25 cellular contexts compared by ENCODE assay signal in genomic region chr10:57018452-57018851, GRCh38.
A peak's percentile ranks its signal among the peaks of the same experiment; 100 is the strongest.
DNase-seq lines count a peak whose midpoint lies in the region; ATAC-seq and TF ChIP-seq lines count a peak whose summit lies in the region.
"Had no signal": no experiment of that assay in that cellular context is flagged by ENCODE, and none has a peak within 500 bp of the region (broad histone marks: within the 10 kb centered on the region; RNA-seq: fewer than 3 reads in every experiment).

No MANE protein-coding gene starts in this region.

- peaks cover 16% of the 10 kb centered on the region for H3K9me3 Mint-ChIP-seq in WTC11

- peaks cover 37% of the 10 kb centered on the region for H3K4me1 Mint-ChIP-seq in WTC11

- H3K14ac ChIP-seq in mesenchymal stem cell (ENCODE audit: low read length in 2 of 2) = no peak overlapping the region

- DNase-seq in COLO829 (ENCODE audit: low spot score) (peak; percentile 51), WTC11 (ENCODE audit: low spot score) (no peak), HuH-7.5 (ENCODE audit: low spot score) (no peak), vagina (ENCODE audit: extremely low spot score in 2 of 2) (no peak), mesenchymal stem cell (no peak), ACHN (no peak)
- DNase-seq: 8988T; AML-193; C1 segment of cervical spinal cord; Calu3; CD8-positive, alpha-beta T cell; DMS53; EL; GM23248; MM.1S; NCI-H1092 treated with DMSO at 0.1 percent for 48 hours; NCI-H1694; NCI-H2081; NCI-H2171; NCI-H524 treated with DMSO at 0.1 percent for 48 hours; SW 1271 had no signal

- peaks cover 11% of the 10 kb centered on the region; the same call in 1 of the 2 replicates for H3K9me3 ChIP-seq in HUES48 (ENCODE audit: control insufficient read depth, insufficient read depth, low read length)
- H3K9me3 ChIP-seq in iPS-18a (ENCODE audit: control insufficient read depth, low read depth, low read length) = no peaks in the 10 kb centered on the region
- H3K9me3 ChIP-seq in vagina = no peaks in the 10 kb centered on the region
- H3K9me3 ChIP-seq in mesenchymal stem cell (ENCODE audit: control insufficient read depth, low read length) = peaks cover 10% of the 10 kb centered on the region

- H3K4me3 ChIP-seq in HUES48 (ENCODE audit: low read depth, low read length) (peak overlapping the region; percentile 39; the same call in 1 of the 2 replicates), iPS-18a (ENCODE audit: low read length) (no peak overlapping the region), vagina (no peak overlapping the region), mesenchymal stem cell (ENCODE audit: insufficient read depth in 1 of 2, low read depth in 1 of 2, low read length in 2 of 2) (no peak overlapping the region)
- H3K4me3 ChIP-seq: GM23248, K562 had no signal

- ATAC-seq in WTC11 = peak; percentile 90
- ATAC-seq: CD8-positive, alpha-beta T cell; K562; Right ventricle myocardium inferior had no signal

- no peak for TF ChIP-seq POLR2A in vagina (IDR thresholded peaks at IDR 0.05)

- in situ Hi-C loops in ACHN (cut with HindIII; ENCODE audit: low pct_ligation_motif_present, low pct_unique_long_range_greater_than_20kb, low sequenced_read_pairs) = no loop called here

- no peak overlapping the region for H3K4ac ChIP-seq in mesenchymal stem cell (ENCODE audit: low read depth in 1 of 2, low read length in 2 of 2)

- H2BK5ac ChIP-seq in mesenchymal stem cell (ENCODE audit: low read depth, low read length, poor library complexity, severe bottlenecking) = no peak overlapping the region

- H3K36me3 Mint-ChIP-seq in WTC11 = peaks cover 14% of the 10 kb centered on the region
- H3K36me3 Mint-ChIP-seq: CD8-positive, alpha-beta T cell had no signal

- H3K36me3 ChIP-seq in HUES48 (ENCODE audit: control insufficient read depth, insufficient read depth, low read length) (no peaks in the 10 kb centered on the region), iPS-18a (ENCODE audit: control insufficient read depth, low read depth, low read length) (no peaks in the 10 kb centered on the region), vagina (no peaks in the 10 kb centered on the region), mesenchymal stem cell (ENCODE audit: control insufficient read depth in 1 of 2, insufficient read depth in 2 of 2, low read depth in 1 of 2, low read length in 2 of 2) (no peaks in the 10 kb centered on the region)

- no peak overlapping the region for H3K9ac ChIP-seq in HUES48 (ENCODE audit: low read depth, low read length)
- H3K9ac ChIP-seq in iPS-18a (ENCODE audit: low read length) = no peak overlapping the region
- H3K9ac ChIP-seq in mesenchymal stem cell (ENCODE audit: low read length) = no peak overlapping the region
- H3K9ac ChIP-seq: GM23248 had no signal

- H3K23ac ChIP-seq in mesenchymal stem cell (ENCODE audit: low read length in 2 of 2) = no peak overlapping the region

- H4K91ac ChIP-seq in mesenchymal stem cell (ENCODE audit: low read length) = no peak overlapping the region

- peak overlapping the region; percentile 84 for H3K27ac Mint-ChIP-seq in WTC11
- H3K27ac Mint-ChIP-seq: CD8-positive, alpha-beta T cell had no signal

- H3K79me1 ChIP-seq in mesenchymal stem cell (replicated peaks; ENCODE audit: low read length, poor library complexity, severe bottlenecking) = no peaks in the 10 kb centered on the region

- H3K27ac ChIP-seq in HUES48 (ENCODE audit: low read depth, low read length) = peak overlapping the region; percentile 60
- H3K27ac ChIP-seq in iPS-18a (ENCODE audit: low read length) = peak overlapping the region; percentile 26
- H3K27ac ChIP-seq in vagina = no peak overlapping the region
- H3K27ac ChIP-seq in mesenchymal stem cell (ENCODE audit: low read length, poor library complexity, severe bottlenecking) = no peak overlapping the region
- H3K27ac ChIP-seq: GM23248 had no signal

- POLR2A ChIA-PET in WTC11 (lab: Charles Lee) = no interaction called here

- H3K4me2 ChIP-seq in mesenchymal stem cell (ENCODE audit: low read length, poor library complexity, severe bottlenecking) = no peak overlapping the region

- H3K4me3 Mint-ChIP-seq in WTC11 = peak overlapping the region; percentile 13
- H3K4me3 Mint-ChIP-seq: CD8-positive, alpha-beta T cell had no signal

- WGBS in mesenchymal stem cell = no CpG with 5 or more reads among the region's 1 CpG

- no peak overlapping the region for H2BK120ac ChIP-seq in mesenchymal stem cell (ENCODE audit: low read depth, low read length)

- no peaks in the 10 kb centered on the region for H3K27me3 Mint-ChIP-seq in WTC11 (ENCODE audit: low read depth)

- no peak for TF ChIP-seq CTCF in WTC11 (IDR thresholded peaks at IDR 0.05)
- no peak for TF ChIP-seq CTCF in vagina (IDR thresholded peaks at IDR 0.05)

- no peaks in the 10 kb centered on the region for H3K27me3 ChIP-seq in HUES48 (ENCODE audit: control insufficient read depth, insufficient read depth, low read length)
- H3K27me3 ChIP-seq in iPS-18a (ENCODE audit: control insufficient read depth, insufficient read depth, low read length) = no peaks in the 10 kb centered on the region
- H3K27me3 ChIP-seq in vagina = no peaks in the 10 kb centered on the region
- no peaks in the 10 kb centered on the region for H3K27me3 ChIP-seq in mesenchymal stem cell (ENCODE audit: control insufficient read depth in 1 of 2, insufficient read depth in 1 of 2, low read length in 2 of 2)

- H3K4me1 ChIP-seq in HUES48 (ENCODE audit: control insufficient read depth, insufficient read depth, low read length) (peaks cover 17% of the 10 kb centered on the region), iPS-18a (ENCODE audit: control insufficient read depth, low read depth, low read length) (peaks cover 17% of the 10 kb centered on the region), vagina (no peaks in the 10 kb centered on the region), mesenchymal stem cell (ENCODE audit: control insufficient read depth, insufficient read depth, low read depth, low read length) (no peaks in the 10 kb centered on the region)

- H2BK12ac ChIP-seq in mesenchymal stem cell (ENCODE audit: low read length in 2 of 2) = no peak overlapping the region

- intact Hi-C loops in vagina (cut with DNase I) = no loop called here

- H2BK15ac ChIP-seq in mesenchymal stem cell (ENCODE audit: low read depth, poor library complexity, severe bottlenecking) = no peak overlapping the region

- H3K18ac ChIP-seq in mesenchymal stem cell (ENCODE audit: low read depth in 1 of 2, low read length in 2 of 2) = no peak overlapping the region

- CTCF ChIA-PET in WTC11 (lab: Charles Lee) = no interaction called here

- no peak overlapping the region for H2AFZ ChIP-seq in mesenchymal stem cell (ENCODE audit: low read depth, low read length)
- H2AFZ ChIP-seq: GM23248 had no signal

- no peak overlapping the region for H4K8ac ChIP-seq in mesenchymal stem cell (ENCODE audit: low read length)

- H2AK5ac ChIP-seq in mesenchymal stem cell (ENCODE audit: low read length, severe bottlenecking) = no peak overlapping the region

TF ChIP-seq in WTC11, 78 proteins besides CTCF, POLR2A, EP300 and RAD21 (continues in another document):
- TF ChIP-seq SOX15 (CRISPR knock-in tag; IDR thresholded peaks at IDR 0.05) (no peak), ZNF396 (CRISPR knock-in tag; IDR thresholded peaks at IDR 0.05; ENCODE audit: borderline replicate concordance) (no peak), CBFB (CRISPR knock-in tag; IDR thresholded peaks at IDR 0.05; ENCODE audit: low read depth) (no peak), ESRRA (CRISPR knock-in tag; IDR thresholded peaks at IDR 0.05; ENCODE audit: borderline replicate concordance) (no peak), TEAD4 (CRISPR knock-in tag; IDR thresholded peaks at IDR 0.05) (no peak), ELF4 (CRISPR knock-in tag; IDR thresholded peaks at IDR 0.05; ENCODE audit: low read depth) (no peak), MYBL2 (CRISPR knock-in tag; IDR thresholded peaks at IDR 0.05) (no peak)
- TF ChIP-seq, protein P1, sequence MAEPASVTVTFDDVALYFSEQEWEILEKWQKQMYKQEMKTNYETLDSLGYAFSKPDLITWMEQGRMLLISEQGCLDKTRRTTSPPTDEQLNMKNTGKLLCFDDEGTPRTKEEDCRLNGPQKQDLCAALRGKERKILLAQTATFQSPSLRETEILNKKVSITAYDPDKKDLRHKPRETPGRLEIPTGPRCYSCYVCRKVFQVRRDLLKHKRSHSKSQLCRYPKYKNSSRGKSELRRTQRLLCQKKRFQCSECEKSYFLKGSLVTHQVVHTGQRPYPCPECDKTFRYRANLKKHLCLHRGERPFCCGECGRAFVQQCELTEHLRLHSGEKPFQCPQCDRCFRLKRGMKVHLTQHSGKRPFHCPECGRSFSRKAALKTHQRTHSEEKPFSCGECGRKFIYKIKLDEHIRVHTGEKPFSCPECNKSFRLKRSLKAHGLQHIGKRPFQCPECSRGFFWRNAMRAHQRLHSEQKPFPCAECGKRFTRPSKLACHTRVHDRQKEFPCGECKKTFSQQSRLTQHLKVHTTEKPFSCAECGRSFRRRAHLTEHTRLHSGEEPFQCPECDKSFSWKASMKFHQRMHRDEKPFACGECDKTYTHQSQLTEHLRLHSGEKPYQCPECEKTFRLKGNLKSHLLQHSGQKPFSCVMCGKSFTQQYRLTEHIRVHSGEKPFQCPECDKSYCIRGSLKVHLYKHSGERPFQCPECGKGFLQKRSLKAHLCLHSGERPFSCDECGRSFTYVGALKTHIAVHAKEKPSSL (CRISPR knock-in tag; conservative IDR thresholded peaks at IDR 0.05) = no peak
- TF ChIP-seq, protein P2, sequence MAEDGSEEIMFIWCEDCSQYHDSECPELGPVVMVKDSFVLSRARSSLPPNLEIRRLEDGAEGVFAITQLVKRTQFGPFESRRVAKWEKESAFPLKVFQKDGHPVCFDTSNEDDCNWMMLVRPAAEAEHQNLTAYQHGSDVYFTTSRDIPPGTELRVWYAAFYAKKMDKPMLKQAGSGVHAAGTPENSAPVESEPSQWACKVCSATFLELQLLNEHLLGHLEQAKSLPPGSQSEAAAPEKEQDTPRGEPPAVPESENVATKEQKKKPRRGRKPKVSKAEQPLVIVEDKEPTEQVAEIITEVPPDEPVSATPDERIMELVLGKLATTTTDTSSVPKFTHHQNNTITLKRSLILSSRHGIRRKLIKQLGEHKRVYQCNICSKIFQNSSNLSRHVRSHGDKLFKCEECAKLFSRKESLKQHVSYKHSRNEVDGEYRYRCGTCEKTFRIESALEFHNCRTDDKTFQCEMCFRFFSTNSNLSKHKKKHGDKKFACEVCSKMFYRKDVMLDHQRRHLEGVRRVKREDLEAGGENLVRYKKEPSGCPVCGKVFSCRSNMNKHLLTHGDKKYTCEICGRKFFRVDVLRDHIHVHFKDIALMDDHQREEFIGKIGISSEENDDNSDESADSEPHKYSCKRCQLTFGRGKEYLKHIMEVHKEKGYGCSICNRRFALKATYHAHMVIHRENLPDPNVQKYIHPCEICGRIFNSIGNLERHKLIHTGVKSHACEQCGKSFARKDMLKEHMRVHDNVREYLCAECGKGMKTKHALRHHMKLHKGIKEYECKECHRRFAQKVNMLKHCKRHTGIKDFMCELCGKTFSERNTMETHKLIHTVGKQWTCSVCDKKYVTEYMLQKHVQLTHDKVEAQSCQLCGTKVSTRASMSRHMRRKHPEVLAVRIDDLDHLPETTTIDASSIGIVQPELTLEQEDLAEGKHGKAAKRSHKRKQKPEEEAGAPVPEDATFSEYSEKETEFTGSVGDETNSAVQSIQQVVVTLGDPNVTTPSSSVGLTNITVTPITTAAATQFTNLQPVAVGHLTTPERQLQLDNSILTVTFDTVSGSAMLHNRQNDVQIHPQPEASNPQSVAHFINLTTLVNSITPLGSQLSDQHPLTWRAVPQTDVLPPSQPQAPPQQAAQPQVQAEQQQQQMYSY (CRISPR knock-in tag; IDR thresholded peaks at IDR 0.05) = no peak

Comparison
In these comparisons a context has a peak if more than half of its experiments do, and no peak if none do; other contexts are left out.
1. H3K27ac ChIP-seq: peak in HUES48 (single experiment) and iPS-18a (single experiment); none in vagina (single experiment) and mesenchymal stem cell (single experiment).